Comparison of ENCODE assay signal across 12 cellular contexts in genomic region chr1:183139281-183139942, GRCh38. TPM values are rescaled to one million over a fixed set of nuclear protein-coding genes. Genes with fewer than 3 reads are reported as not detected.
A peak's percentile ranks its signal among the peaks of the same experiment; 100 is the strongest.
DNase-seq lines count a peak whose midpoint lies in the region; ATAC-seq, FAIRE-seq and TF ChIP-seq lines count a peak whose summit lies in the region.
"Had no signal": no experiment of that assay in that cellular context is flagged by ENCODE, and none has a peak within 500 bp of the region (broad histone marks: within the 10 kb centered on the region; RNA-seq: fewer than 3 reads in every experiment).

No MANE protein-coding gene starts in this region.

- peaks cover 25% of the 10 kb centered on the region for H3K4me1 ChIP-seq in endothelial cell of umbilical vein (ENCODE audit: control insufficient read depth, extremely low read depth, insufficient read depth, low read length)

- H3K79me2 ChIP-seq in endothelial cell of umbilical vein (ENCODE audit: control insufficient read depth, insufficient read depth, low read length) = no peaks in the 10 kb centered on the region

- peak; percentile 22 for ATAC-seq in omental fat pad (ENCODE audit: low FRiP score)
- no peak for ATAC-seq in GM21390 (IDR thresholded peaks at IDR 0.05; ENCODE audit: unreplicated experiment)
- no peak for ATAC-seq in HG03432 (IDR thresholded peaks at IDR 0.05; ENCODE audit: unreplicated experiment)

- H3K9ac ChIP-seq in endothelial cell of umbilical vein (replicated peaks; ENCODE audit: extremely low read depth, insufficient read depth, low read length) = peak overlapping the region; percentile 69

- no peaks in the 10 kb centered on the region for H4K20me1 ChIP-seq in endothelial cell of umbilical vein (replicated peaks; ENCODE audit: control insufficient read depth, extremely low read depth, insufficient read depth, low read length)

- H3K27ac ChIP-seq in endothelial cell of umbilical vein (ENCODE audit: insufficient read depth, low read depth, low read length) = peak overlapping the region; percentile 94
- peak overlapping the region in 3 of 59 donors; percentile 7 to 25 (median 17) for H3K27ac ChIP-seq in dorsolateral prefrontal cortex

- intact Hi-C loops in endothelial cell of umbilical vein (cut with micrococcal nuclease) = loop anchor here (1.0 to 5.0 kb wide), 8 partner anchors 25 to 333 kb away; partner anchors contain the start of genes LAMC2 and SMG7
- intact Hi-C loops in dorsolateral prefrontal cortex (cut with DNase I) = no loop called here

- BruUV-seq in endothelial cell of umbilical vein (replicated peaks; lab: Mats Ljungman, UMichigan) = TSS peak; percentile 86

- dilution Hi-C loops in endothelial cell of umbilical vein (cut with MboI; ENCODE audit: extremely low pct_ligation_motif_present, low sequenced_read_pairs) = no loop called here

- peak; percentile 90 for FAIRE-seq in endothelial cell of umbilical vein (lab: Jason Lieb, UNC)
- FAIRE-seq: TTC549 had no signal

- H3K4me2 ChIP-seq in endothelial cell of umbilical vein (ENCODE audit: insufficient read depth, low read length) = peak overlapping the region; percentile 74

- peaks cover 20 to 48% of the 10 kb centered on the region in 2 experiments for H3K36me3 ChIP-seq in endothelial cell of umbilical vein (ENCODE audit: control insufficient read depth in 2 of 2, extremely low read depth in 1 of 2, insufficient read depth in 2 of 2, low read length in 2 of 2)

- POLR2A ChIA-PET in endothelial cell of umbilical vein (lab: Charles Lee) = no interaction called here

- H3K27me3 ChIP-seq in endothelial cell of umbilical vein (ENCODE audit: control insufficient read depth in 2 of 2, insufficient read depth in 2 of 2, low read length in 2 of 2) (no peaks in the 10 kb centered on the region), dorsolateral prefrontal cortex (no peaks in the 10 kb centered on the region)

- peak overlapping the region in 1 of 3 experiments; percentile 19 for H3K4me3 ChIP-seq in endothelial cell of umbilical vein (replicated peaks in 1 of 3; ENCODE audit: insufficient read depth in 1 of 3, low read depth in 1 of 3, low read length in 3 of 3)
- no peak overlapping the region for H3K4me3 ChIP-seq in dorsolateral prefrontal cortex

- no peaks in the 10 kb centered on the region for H3K9me3 ChIP-seq in endothelial cell of umbilical vein (replicated peaks; ENCODE audit: control insufficient read depth, insufficient read depth, low read length)

- TF ChIP-seq CTCF in endothelial cell of umbilical vein (IDR thresholded peaks at IDR 0.05; ENCODE audit: extremely low read depth in 1 of 2, insufficient read depth in 1 of 2, low read depth in 1 of 2, low read length in 2 of 2) = no peak
- no peak for TF ChIP-seq CTCF in omental fat pad (IDR thresholded peaks at IDR 0.05)
- TF ChIP-seq CTCF in dorsolateral prefrontal cortex (IDR thresholded peaks at IDR 0.05 in 54 of 56, conservative IDR thresholded peaks at IDR 0.05 in 2 of 56; ENCODE audit: low read depth in 1 of 56, partially characterized antibody in 56 of 56) = no peak

- no peaks in the 10 kb centered on the region for H3K9me1 ChIP-seq in endothelial cell of umbilical vein (replicated peaks; ENCODE audit: control insufficient read depth, extremely low read depth, insufficient read depth, low read length)

- peak; percentile 82 for TF ChIP-seq POLR2A in endothelial cell of umbilical vein (IDR thresholded peaks at IDR 0.05; ENCODE audit: low read depth, low read length)

- CTCF ChIA-PET in endothelial cell of umbilical vein (lab: Charles Lee) = interaction anchor here (0.7 to 2.3 kb wide), 9 partner anchors 9 to 177 kb away, joined by 3 to 16 read pairs (median 5); partner anchors contain the start of gene LAMC2

- no peak overlapping the region for H2AFZ ChIP-seq in endothelial cell of umbilical vein (ENCODE audit: low read depth, low read length)

- peak; percentile 91 for DNase-seq in DMS53 treated with DMSO at 0.1 percent for 48 hours (lab: John Stamatoyannopoulos, UW; ENCODE audit: unreplicated experiment)
- DNase-seq in NCI-H69 (lab: John Stamatoyannopoulos, UW) = peak; percentile 72
- DNase-seq in endothelial cell of umbilical vein (ENCODE audit: low read depth, low spot score) = peak; percentile 96
- DNase-seq in omental fat pad (ENCODE audit: low spot score) = no peak
- DNase-seq in NCI-H82 (lab: John Stamatoyannopoulos, UW) = no peak
- no peak for DNase-seq in dorsolateral prefrontal cortex
- DNase-seq: activated naive CD8-positive, alpha-beta T cell treated with anti-CD3 and anti-CD28 coated beads for 36 hours; DND-41; immature natural killer cell had no signal

TF ChIP-seq in endothelial cell of umbilical vein, 7 proteins besides CTCF, POLR2A, EP300 and RAD21:
- no peak for TF ChIP-seq MAX (IDR thresholded peaks at IDR 0.05; ENCODE audit: insufficient read depth, insufficient read length)
- peak; percentile 91 for TF ChIP-seq FOS (IDR thresholded peaks at IDR 0.05; ENCODE audit: borderline replicate concordance, insufficient read depth, low read length)
- TF ChIP-seq MYC (IDR thresholded peaks at IDR 0.05; ENCODE audit: low read depth, low read length) = no peak
- TF ChIP-seq JUN (IDR thresholded peaks at IDR 0.05; ENCODE audit: borderline replicate concordance, insufficient read depth, insufficient read length, low read depth) = peak; percentile 99
- no peak for TF ChIP-seq GATA2 (IDR thresholded peaks at IDR 0.05; ENCODE audit: insufficient read depth, insufficient read length, low read depth, low read length)
- peak; percentile 78 for TF ChIP-seq POLR2AphosphoS5 (IDR thresholded peaks at IDR 0.05; ENCODE audit: insufficient read depth, low read depth, low read length)
- TF ChIP-seq EZH2 (IDR thresholded peaks at IDR 0.05; ENCODE audit: borderline replicate concordance, low read depth, low read length, severe bottlenecking) = no peak

RNA-seq across cellular contexts. Expression of gene LAMC2, which starts 46.7 kb away (rescaled TPM):
- total RNA-seq in endothelial cell of umbilical vein (0.82 and 4.0 TPM in 2 replicates), omental fat pad (10 to 100 TPM in 2 of 4 donors, 1 to 10 TPM in 2; 2.6 to 23.3 (median 7.3) TPM), dorsolateral prefrontal cortex (1 to 10 TPM in 1 of 120 experiments, under 1 TPM in 84, not detected in 35; 0.07 to 1.0 (median 0.22) TPM)
- 0.14 and 0.23 TPM in 2 replicates for polyA plus RNA-seq in endothelial cell of umbilical vein
- polyA plus RNA-seq in endothelial cell of umbilical vein (2011; cell fraction: cytosol; rRNA removed) = 0.22 and 0.23 TPM in 2 replicates
- 0.94 and 1.4 TPM in 2 replicates for polyA plus RNA-seq in endothelial cell of umbilical vein (2011; cell fraction: nucleus; rRNA removed)
- 29.2 and 52.7 TPM in 2 replicates for polyA plus RNA-seq in endothelial cell of umbilical vein (2012)
- polyA minus RNA-seq in endothelial cell of umbilical vein = 0.42 and 0.90 TPM in 2 replicates
- not detected for polyA minus RNA-seq in endothelial cell of umbilical vein (2011; cell fraction: cytosol; rRNA and poly(A)+ RNA removed)
- 0.96 and 1.8 TPM in 2 replicates for polyA minus RNA-seq in endothelial cell of umbilical vein (2011; cell fraction: nucleus; rRNA and poly(A)+ RNA removed)
- total RNA-seq: activated naive CD8-positive, alpha-beta T cell treated with anti-CD3 and anti-CD28 coated beads for 36 hours had no signal
- polyA plus RNA-seq: immature natural killer cell had no signal

Comparison
In these comparisons a context has a peak if more than half of its experiments do, and no peak if none do; other contexts are left out.
1. DNase-seq: peak in DMS53 treated with DMSO at 0.1 percent for 48 hours (single experiment), NCI-H69 (single experiment) and endothelial cell of umbilical vein (single experiment); none in omental fat pad (single experiment), NCI-H82 (single experiment) and dorsolateral prefrontal cortex (0 of 10).